ENCODE assay signal across 24 cellular contexts in the genomic region with DNA sequence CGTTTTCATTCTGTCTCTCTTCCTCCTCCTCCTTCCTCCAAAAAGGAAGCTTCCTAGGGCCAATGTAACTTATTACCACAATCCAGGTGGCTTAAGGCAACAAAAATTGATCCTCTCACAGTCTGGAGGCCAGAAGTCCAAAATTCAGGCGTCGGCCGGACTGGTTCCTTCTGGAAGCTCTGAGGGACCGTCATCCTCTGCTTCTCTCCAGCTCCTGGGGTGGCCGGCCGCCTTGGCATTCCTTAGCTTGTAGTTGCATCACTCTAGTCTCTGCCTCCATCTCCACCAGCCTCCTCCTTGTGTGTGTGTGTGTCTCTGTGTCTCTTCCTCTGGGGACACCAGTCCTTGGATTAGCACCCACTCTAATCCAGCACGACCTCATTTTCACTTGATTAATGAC.
"Had no signal": no experiment of that assay in that cellular context is flagged by ENCODE, and none has a peak within 500 bp of the region (broad histone marks: within the 10 kb centered on the region; RNA-seq: fewer than 3 reads in every experiment).

No MANE protein-coding gene starts in this region.

- H3K36me3 ChIP-seq: colonic mucosa, esophagus muscularis mucosa, esophagus squamous epithelium, gastrocnemius medialis, gastroesophageal sphincter, heart left ventricle had no signal

- DNase-seq: colonic mucosa; cortex of kidney; dermis blood vessel endothelial cell; dorsolateral prefrontal cortex; effector CD4-positive, alpha-beta T cell; effector CD8-positive, alpha-beta T cell; effector memory CD4-positive, alpha-beta T cell; effector memory CD8-positive, alpha-beta T cell; endodermal cell; erythroblast; esophagus squamous epithelium; foreskin fibroblast; foreskin keratinocyte; foreskin melanocyte; gastrocnemius medialis; glutamatergic neuron; head of caudate nucleus; heart left ventricle had no signal

- ATAC-seq: effector memory CD8-positive, alpha-beta T cell; esophagus mucosa; foreskin keratinocyte; gastrocnemius medialis; gastroesophageal sphincter; heart left ventricle had no signal

- H3K27ac ChIP-seq: colonic mucosa, coronary artery, dorsolateral prefrontal cortex, epithelial cell of prostate, esophagus muscularis mucosa, esophagus squamous epithelium, foreskin keratinocyte, gastrocnemius medialis, gastroesophageal sphincter, heart left ventricle had no signal

- H3K9me3 Mint-ChIP-seq: dendritic cell treated with granulocyte-macrophage colony-stimulating factor and Interleukin-4, amounts not matched to agents 40 ng/mL and 50 ng/mL, for 4 days had no signal

- H3K27ac Mint-ChIP-seq: dendritic cell treated with granulocyte-macrophage colony-stimulating factor and Interleukin-4, amounts not matched to agents 40 ng/mL and 50 ng/mL, for 4 days; effector memory CD8-positive, alpha-beta T cell; endodermal cell had no signal

- H3K9me3 ChIP-seq: colonic mucosa, esophagus squamous epithelium, gastrocnemius medialis had no signal

- H3K4me3 ChIP-seq: colonic mucosa, coronary artery, dorsolateral prefrontal cortex, esophagus muscularis mucosa, esophagus squamous epithelium, gastrocnemius medialis, gastroesophageal sphincter, heart left ventricle had no signal

- H3K4me3 Mint-ChIP-seq: dendritic cell treated with granulocyte-macrophage colony-stimulating factor and Interleukin-4, amounts not matched to agents 40 ng/mL and 50 ng/mL, for 4 days; effector memory CD8-positive, alpha-beta T cell; endodermal cell had no signal

- H3K4me1 ChIP-seq: colonic mucosa, esophagus muscularis mucosa, esophagus squamous epithelium, foreskin keratinocyte, gastrocnemius medialis, gastroesophageal sphincter, heart left ventricle had no signal

- H3K4me1 Mint-ChIP-seq: endodermal cell had no signal

- H3K27me3 Mint-ChIP-seq: dendritic cell treated with granulocyte-macrophage colony-stimulating factor and Interleukin-4, amounts not matched to agents 40 ng/mL and 50 ng/mL, for 4 days had no signal

- H3K27me3 ChIP-seq: colonic mucosa, dorsolateral prefrontal cortex, esophagus muscularis mucosa, esophagus squamous epithelium, foreskin keratinocyte, gastrocnemius medialis had no signal
